ENCODE assay signal across 8 cellular contexts in the genomic region with DNA sequence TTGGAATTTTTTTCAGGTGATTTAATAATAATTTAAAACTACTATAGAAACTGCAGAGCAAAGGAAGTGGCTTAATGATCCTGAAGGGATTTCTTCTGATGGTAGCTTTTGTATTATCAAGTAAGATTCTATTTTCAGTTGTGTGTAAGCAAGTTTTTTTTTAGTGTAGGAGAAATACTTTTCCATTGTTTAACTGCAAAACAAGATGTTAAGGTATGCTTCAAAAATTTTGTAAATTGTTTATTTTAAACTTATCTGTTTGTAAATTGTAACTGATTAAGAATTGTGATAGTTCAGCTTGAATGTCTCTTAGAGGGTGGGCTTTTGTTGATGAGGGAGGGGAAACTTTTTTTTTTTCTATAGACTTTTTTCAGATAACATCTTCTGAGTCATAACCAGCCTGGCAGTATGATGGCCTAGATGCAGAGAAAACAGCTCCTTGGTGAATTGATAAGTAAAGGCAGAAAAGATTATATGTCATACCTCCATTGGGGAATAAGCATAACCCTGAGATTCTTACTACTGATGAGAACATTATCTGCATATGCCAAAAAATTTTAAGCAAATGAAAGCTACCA. TPM values are rescaled to one million over a fixed set of nuclear protein-coding genes. Genes with fewer than 3 reads are reported as not detected.
DNase-seq lines count a peak whose midpoint lies in the region; ATAC-seq and TF ChIP-seq lines count a peak whose summit lies in the region.

No MANE protein-coding gene starts in this region.

- H3K4me3 ChIP-seq in left lung = peak overlapping the region; percentile 50 to 77
- peak overlapping the region; percentile 74 for H3K4me3 ChIP-seq in urinary bladder (ENCODE audit: low read depth, low read length)

- ATAC-seq in left lung (no peak), HG03159 (IDR thresholded peaks at IDR 0.05; ENCODE audit: unreplicated experiment) (no peak), GM19395 (IDR thresholded peaks at IDR 0.05; ENCODE audit: unreplicated experiment) (no peak)

- DNase-seq in activated effector memory CD4-positive, alpha-beta T cell treated with anti-CD3 and anti-CD28 coated beads, Interleukin-2, amount 50 U/mL, for 16 hours = peak; percentile 41
- DNase-seq in activated effector memory CD4-positive, alpha-beta T cell treated with Interleukin-2 at 50 U/mL for 16 hours = no peak
- DNase-seq in astrocyte of the hippocampus (ENCODE audit: low read depth, low spot score) (peak; percentile 61), left lung (no peak), OCI-M2 (lab: John Stamatoyannopoulos, UW; ENCODE audit: unreplicated experiment) (no peak)

- H3K27ac ChIP-seq in left lung (peak overlapping the region; percentile 98 to 99), urinary bladder (ENCODE audit: low read depth) (peak overlapping the region; percentile 98)

- H3K4me1 ChIP-seq in left lung = peaks cover 3 to 31% of the 10 kb centered on the region in 2 donors
- H3K4me1 ChIP-seq in urinary bladder (ENCODE audit: insufficient read depth) = no peaks in the 10 kb centered on the region

- no peak for TF ChIP-seq CTCF in left lung (IDR thresholded peaks at IDR 0.05)

- intact Hi-C loops in left lung (cut with DNase I) = loop anchor here in 1 of 2 donors (5.0 kb wide), 1 partner anchor 80 kb away; a partner anchor contains a TSS

- peaks cover 4 to 58% of the 10 kb centered on the region in 2 donors for H3K36me3 ChIP-seq in left lung
- peaks cover 3% of the 10 kb centered on the region for H3K36me3 ChIP-seq in urinary bladder (ENCODE audit: insufficient read depth)

- no peaks in the 10 kb centered on the region for H3K27me3 ChIP-seq in left lung

- no peaks in the 10 kb centered on the region for H3K9me3 ChIP-seq in left lung

RNA-seq across cellular contexts. Expression of a gene that starts 3.5 kb away (rescaled TPM):
- over 10,000 TPM; 12,400 to 15,875 TPM for total RNA-seq in left lung
- 27,753 TPM for total RNA-seq in urinary bladder
- polyA plus RNA-seq in urinary bladder = 141 TPM

RNA-seq across cellular contexts. Expression of a gene that starts 22.5 kb away (rescaled TPM):
- total RNA-seq in left lung (10 to 100 TPM; 81.2 to 82.5 TPM), urinary bladder (43.4 TPM)
- polyA plus RNA-seq in urinary bladder = 82.0 TPM

RNA-seq across cellular contexts. Expression of a gene that starts 55.8 kb away (rescaled TPM):
- total RNA-seq in left lung = 100 to 1,000 TPM in 1 of 2 donors, 10 to 100 TPM in 1; 70.8 to 157 TPM
- total RNA-seq in urinary bladder = 58.5 TPM
- polyA plus RNA-seq in urinary bladder = 145 TPM

Comparison
In these comparisons a context has a peak if more than half of its experiments do, and no peak if none do; other contexts are left out.
1. DNase-seq: peak in activated effector memory CD4-positive, alpha-beta T cell treated with anti-CD3 and anti-CD28 coated beads, Interleukin-2, amount 50 U/mL, for 16 hours (single experiment) and astrocyte of the hippocampus (single experiment); none in activated effector memory CD4-positive, alpha-beta T cell treated with Interleukin-2 at 50 U/mL for 16 hours (single experiment), left lung (0 of 2) and OCI-M2 (single experiment).